Comparison of ENCODE assay signal across 13 cellular contexts in genomic region chr13:39379118-39379517, GRCh38.
DNase-seq lines count a peak whose midpoint lies in the region; ATAC-seq and TF ChIP-seq lines count a peak whose summit lies in the region.
"Had no signal": no experiment of that assay in that cellular context is flagged by ENCODE, and none has a peak within 500 bp of the region (broad histone marks: within the 10 kb centered on the region; RNA-seq: fewer than 3 reads in every experiment).

No MANE protein-coding gene starts in this region.

- CTCF ChIA-PET in activated CD8-positive, alpha-beta T cell treated with anti-CD3 and anti-CD28 coated beads, Interleukin-2, amount 10 ng/mL, durations not matched to agents 7 days and 5 days (lab: Charles Lee) = no interaction called here

- no peak overlapping the region for H3K4me3 Mint-ChIP-seq in activated CD8-positive, alpha-beta T cell treated with anti-CD3 and anti-CD28 coated beads, Interleukin-2, amount 10 ng/mL, durations not matched to agents 7 days and 5 days

- intact Hi-C loops in Right ventricle myocardium inferior (cut with DNase I) = no loop called here

- no peaks in the 10 kb centered on the region for H3K9me3 Mint-ChIP-seq in activated CD8-positive, alpha-beta T cell treated with anti-CD3 and anti-CD28 coated beads, Interleukin-2, amount 10 ng/mL, durations not matched to agents 7 days and 5 days (ENCODE audit: insufficient read depth)

- H3K27ac Mint-ChIP-seq in activated CD8-positive, alpha-beta T cell treated with anti-CD3 and anti-CD28 coated beads, Interleukin-2, amount 10 ng/mL, durations not matched to agents 7 days and 5 days = no peak overlapping the region

- H3K4me1 Mint-ChIP-seq in activated CD8-positive, alpha-beta T cell treated with anti-CD3 and anti-CD28 coated beads, Interleukin-2, amount 10 ng/mL, durations not matched to agents 7 days and 5 days (ENCODE audit: low read depth) = no peaks in the 10 kb centered on the region

- H3K27me3 Mint-ChIP-seq in activated CD8-positive, alpha-beta T cell treated with anti-CD3 and anti-CD28 coated beads, Interleukin-2, amount 10 ng/mL, durations not matched to agents 7 days and 5 days (ENCODE audit: low read depth) = peaks cover 3% of the 10 kb centered on the region

- TF ChIP-seq CTCF in GM20000 (IDR thresholded peaks at IDR 0.05; ENCODE audit: extremely low read depth, missing control alignments) = no peak

- DNase-seq in GM20000 (ENCODE audit: low spot score) (peak; percentile 37), HPDE6-E6E7 (ENCODE audit: extremely low spot score) (no peak), NCI-H526 treated with DMSO at 0.1 percent for 48 hours (lab: John Stamatoyannopoulos, UW) (no peak), Right ventricle myocardium inferior (ENCODE audit: missing footprints) (no peak)
- DNase-seq in activated CD8-positive, alpha-beta T cell treated with anti-CD3 and anti-CD28 coated beads, Interleukin-2, amount 10 ng/mL, durations not matched to agents 7 days and 5 days = no peak
- DNase-seq: activated T-cell treated with anti-CD3 and anti-CD28 coated beads for 4 hours, mucosa of descending colon, NCI-H1436 treated with DMSO at 0.1 percent for 48 hours, right cardiac atrium had no signal

- ATAC-seq in GM18517 (IDR thresholded peaks at IDR 0.05; ENCODE audit: unreplicated experiment) (peak; percentile 90), HG02943 (IDR thresholded peaks at IDR 0.05; ENCODE audit: low read depth, unreplicated experiment) (peak; percentile 87), HG03575 (IDR thresholded peaks at IDR 0.05; ENCODE audit: extremely low read depth, insufficient number of reproducible peaks, low FRiP score, unreplicated experiment) (peak; percentile 92), Right ventricle myocardium inferior (no peak)
- no peak for ATAC-seq in activated CD8-positive, alpha-beta T cell treated with anti-CD3 and anti-CD28 coated beads, Interleukin-2, amount 10 ng/mL, durations not matched to agents 7 days and 5 days
- ATAC-seq: mucosa of descending colon, Panc1, right cardiac atrium had no signal

- H3K36me3 Mint-ChIP-seq in activated CD8-positive, alpha-beta T cell treated with anti-CD3 and anti-CD28 coated beads, Interleukin-2, amount 10 ng/mL, durations not matched to agents 7 days and 5 days (ENCODE audit: low read depth) = no peaks in the 10 kb centered on the region

- POLR2A ChIA-PET in activated CD8-positive, alpha-beta T cell treated with anti-CD3 and anti-CD28 coated beads, Interleukin-2, amount 10 ng/mL, durations not matched to agents 7 days and 5 days (lab: Charles Lee) = no interaction called here

Comparison
In these comparisons a context has a peak if more than half of its experiments do, and no peak if none do; other contexts are left out.
1. ATAC-seq: peak in GM18517 (single experiment), HG02943 (single experiment) and HG03575 (single experiment); none in activated CD8-positive, alpha-beta T cell treated with anti-CD3 and anti-CD28 coated beads, Interleukin-2, amount 10 ng/mL, durations not matched to agents 7 days and 5 days (single experiment) and Right ventricle myocardium inferior (single experiment).